35 cellular contexts compared by ENCODE assay signal in the genomic region with DNA sequence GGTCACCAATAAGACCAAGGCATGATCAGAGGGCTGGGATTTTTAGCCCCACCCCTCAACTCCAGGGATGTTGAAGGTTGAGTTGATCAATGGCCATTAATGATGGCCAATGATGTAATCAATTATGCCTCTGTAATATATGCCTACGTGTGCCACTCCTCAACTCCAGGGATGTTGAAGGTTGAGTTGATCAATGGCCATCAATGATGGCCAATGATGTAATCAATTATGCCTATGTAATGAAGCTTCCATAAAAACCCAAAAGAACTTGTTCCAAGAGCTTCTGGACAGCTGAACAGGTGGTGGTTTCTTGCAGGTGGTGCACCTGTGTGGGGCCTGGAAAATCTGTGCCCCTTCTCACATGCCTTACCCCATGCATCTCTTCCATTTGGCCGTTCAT.
"Had no signal": no experiment of that assay in that cellular context is flagged by ENCODE, and none has a peak within 500 bp of the region (broad histone marks: within the 10 kb centered on the region; RNA-seq: fewer than 3 reads in every experiment).

No MANE protein-coding gene starts in this region.

- DNase-seq: activated B cell treated with CpG ODN at 0.5 μM for 24 hours; activated CD4-positive, alpha-beta memory T cell treated with anti-CD3 and anti-CD28 coated beads for 36 hours; activated CD4-positive, alpha-beta T cell treated with anti-CD3 and anti-CD28 coated beads for 4 hours; activated CD4-positive, alpha-beta T cell treated with anti-CD3 and anti-CD28 coated beads, Interleukin-2, amount 50 U/mL, for 1 hour; activated CD4-positive, CD25-positive, alpha-beta regulatory T cell treated with anti-CD3 and anti-CD28 coated beads, Interleukin-2, amount 50 U/mL, for 72 hours; activated effector memory CD4-positive, alpha-beta T cell treated with anti-CD3 and anti-CD28 coated beads, Interleukin-2, amount 50 U/mL, for 16 hours; activated naive CD4-positive, alpha-beta T cell; activated naive CD4-positive, alpha-beta T cell treated with anti-CD3 and anti-CD28 coated beads, Interleukin-2, amount 50 U/mL, for 16 hours; activated T-cell treated with anti-CD3 and anti-CD28 coated beads, Interleukin-2, amount 50 U/mL, for 1 hour; activated T-cell treated with anti-CD3 and anti-CD28 coated beads, Interleukin-2, amount 50 U/mL, for 72 hours; amygdala; body of pancreas; caudate nucleus; cerebellar nuclear complex; KG1; MM.1S; MV-4-11; NCI-H1092; NCI-H1436 treated with DMSO at 0.1 percent for 48 hours; NCI-H1694 treated with DMSO at 0.1 percent for 48 hours; NCI-H2029; NCI-H345; NCI-H526; NCI-H748 treated with DMSO at 0.1 percent for 48 hours; NK-92 treated with Interleukin-12 subunit alpha and Interleukin-12 subunit beta, amount 100 ng/mL, for 24 hours; PC-3; Peyer's patch; RPMI8226; SIG-M5; T-cell; T-helper 17 cell had no signal

- H3K36me3 ChIP-seq: breast epithelium, Peyer's patch had no signal

- H3K4me3 Mint-ChIP-seq: activated B cell treated with CpG ODN at 0.5 μM for 24 hours; activated CD4-positive, alpha-beta memory T cell treated with anti-CD3 and anti-CD28 coated beads for 36 hours; activated T-cell treated with anti-CD3 and anti-CD28 coated beads, Interleukin-2, amount 50 U/mL, for 72 hours; activated T-helper 17 cell treated with anti-CD3 and anti-CD28 coated beads, Interleukin-2, amount 50 U/mL, for 72 hours; T-cell; T-helper 17 cell had no signal

- H3K27me3 Mint-ChIP-seq: activated B cell treated with CpG ODN at 0.5 μM for 24 hours; activated T-helper 17 cell treated with anti-CD3 and anti-CD28 coated beads, Interleukin-2, amount 50 U/mL, for 72 hours; T-cell; T-helper 17 cell had no signal

- H3K9me3 ChIP-seq: body of pancreas, Peyer's patch had no signal

- H3K27ac Mint-ChIP-seq: activated B cell treated with CpG ODN at 0.5 μM for 24 hours; activated CD4-positive, alpha-beta memory T cell treated with anti-CD3 and anti-CD28 coated beads for 36 hours; activated T-cell treated with anti-CD3 and anti-CD28 coated beads, Interleukin-2, amount 50 U/mL, for 72 hours; activated T-helper 17 cell treated with anti-CD3 and anti-CD28 coated beads, Interleukin-2, amount 50 U/mL, for 72 hours; T-helper 17 cell had no signal

- H3K27me3 ChIP-seq: body of pancreas, breast epithelium, Peyer's patch had no signal

- H3K4me1 Mint-ChIP-seq: activated B cell treated with CpG ODN at 0.5 μM for 24 hours had no signal

- ATAC-seq: activated T-cell treated with anti-CD3 and anti-CD28 coated beads, Interleukin-2, amount 50 U/mL, for 72 hours; activated T-helper 17 cell treated with anti-CD3 and anti-CD28 coated beads, Interleukin-2, amount 50 U/mL, for 72 hours; body of pancreas; PC-3; SK-N-SH treated with all-trans-retinoic acid at 6 μM for 48 hours; T-cell; T-helper 17 cell had no signal

- H3K4me1 ChIP-seq: body of pancreas, breast epithelium, Peyer's patch had no signal

- H3K4me3 ChIP-seq: body of pancreas, breast epithelium, Peyer's patch had no signal

- H3K27ac ChIP-seq: body of pancreas, breast epithelium, Peyer's patch, VCaP had no signal
